ENCODE assay signal across 1 cellular context in the genomic region with DNA sequence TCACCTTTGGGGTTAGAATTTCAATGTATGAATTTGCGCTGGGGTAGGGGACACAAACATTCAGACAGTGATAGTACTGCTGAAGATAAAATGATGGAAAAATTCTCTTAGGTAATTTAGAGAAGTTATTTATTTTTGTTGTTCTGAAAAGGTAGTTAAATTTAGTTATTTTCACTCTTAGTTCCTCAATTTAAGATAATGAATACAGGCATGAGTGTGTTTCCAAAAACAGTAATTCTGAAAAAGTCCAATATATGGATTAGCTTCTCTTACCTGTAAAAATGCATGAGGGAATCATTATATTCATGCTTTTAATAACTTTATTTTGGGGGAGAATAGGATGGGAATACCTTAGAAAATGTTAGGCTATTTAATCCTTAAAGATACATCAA.
TF ChIP-seq lines count a peak whose summit lies in the region.

No MANE protein-coding gene starts in this region.

TF ChIP-seq in endothelial cell of umbilical vein, 7 proteins besides CTCF, POLR2A, EP300 and RAD21:
- no peak for TF ChIP-seq JUN (IDR thresholded peaks at IDR 0.05; ENCODE audit: borderline replicate concordance, insufficient read depth, insufficient read length, low read depth)
- no peak for TF ChIP-seq EZH2 (IDR thresholded peaks at IDR 0.05; ENCODE audit: borderline replicate concordance, low read depth, low read length, severe bottlenecking)
- TF ChIP-seq POLR2AphosphoS5 (IDR thresholded peaks at IDR 0.05; ENCODE audit: insufficient read depth, low read depth, low read length) = no peak
- no peak for TF ChIP-seq GATA2 (IDR thresholded peaks at IDR 0.05; ENCODE audit: insufficient read depth, insufficient read length, low read depth, low read length)
- TF ChIP-seq, protein P1, sequence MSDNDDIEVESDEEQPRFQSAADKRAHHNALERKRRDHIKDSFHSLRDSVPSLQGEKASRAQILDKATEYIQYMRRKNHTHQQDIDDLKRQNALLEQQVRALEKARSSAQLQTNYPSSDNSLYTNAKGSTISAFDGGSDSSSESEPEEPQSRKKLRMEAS (IDR thresholded peaks at IDR 0.05; ENCODE audit: insufficient read depth, insufficient read length) = no peak
- TF ChIP-seq FOS (IDR thresholded peaks at IDR 0.05; ENCODE audit: borderline replicate concordance, insufficient read depth, low read length) = no peak
- TF ChIP-seq MYC (IDR thresholded peaks at IDR 0.05; ENCODE audit: low read depth, low read length) = no peak
TF ChIP-seq in endothelial cell of umbilical vein: peak in this region for 0.
